In the genomic region with DNA sequence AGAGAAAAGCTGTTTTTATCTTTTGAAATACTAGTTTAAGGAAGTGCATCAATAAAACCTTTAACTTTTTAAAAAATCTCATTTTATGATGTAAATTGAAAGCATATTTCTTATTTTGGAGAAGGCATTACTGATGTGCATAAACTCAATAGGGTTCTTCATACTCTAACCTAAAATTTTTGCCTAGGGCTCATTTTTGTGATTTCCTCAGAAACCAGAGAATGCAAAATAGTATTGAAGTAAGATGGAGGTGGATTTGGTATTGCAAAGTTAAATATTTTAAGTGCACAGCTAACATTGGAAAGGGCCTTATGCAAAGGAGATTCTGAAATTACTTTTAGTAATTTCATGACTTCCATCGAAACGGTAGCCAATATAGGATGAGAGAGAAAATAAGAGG, we compare ENCODE assay signal across 31 cellular contexts.
"Had no signal": no experiment of that assay in that cellular context is flagged by ENCODE, and none has a peak within 500 bp of the region (broad histone marks: within the 10 kb centered on the region; RNA-seq: fewer than 3 reads in every experiment).

No MANE protein-coding gene starts in this region.

- H3K4me3 ChIP-seq: adrenal gland, ascending aorta, body of pancreas, breast epithelium, cardiac muscle cell had no signal

- DNase-seq: activated effector memory CD4-positive, alpha-beta T cell treated with anti-CD3 and anti-CD28 coated beads, Interleukin-2, amount 50 U/mL, for 16 hours; activated effector memory CD4-positive, alpha-beta T cell treated with Interleukin-2 at 50 U/mL for 16 hours; activated gamma-delta T cell; activated gamma-delta T cell treated with Interleukin-2 at 50 U/mL for 16 hours; activated naive CD4-positive, alpha-beta T cell; activated naive CD4-positive, alpha-beta T cell treated with anti-CD3 and anti-CD28 coated beads for 36 hours; activated naive CD4-positive, alpha-beta T cell treated with anti-CD3 and anti-CD28 coated beads, Interleukin-2, amount 10 ng/mL, durations not matched to agents 7 days and 5 days; activated naive CD4-positive, alpha-beta T cell treated with anti-CD3 and anti-CD28 coated beads, Interleukin-2, amount 50 U/mL, for 16 hours; activated naive CD4-positive, alpha-beta T cell treated with Interleukin-2 at 50 U/mL for 16 hours; activated naive CD8-positive, alpha-beta T cell treated with anti-CD3 and anti-CD28 coated beads for 36 hours; activated naive CD8-positive, alpha-beta T cell treated with anti-CD3 and anti-CD28 coated beads, Interleukin-2, amount 10 ng/mL, durations not matched to agents 7 days and 5 days; activated naive CD8-positive, alpha-beta T cell treated with anti-CD3 and anti-CD28 coated beads, Interleukin-2, amount 50 U/mL, for 24 hours; activated T-cell treated with anti-CD3 and anti-CD28 coated beads, Interleukin-2, amount 50 U/mL, for 24 hours; activated T-cell treated with anti-CD3 and anti-CD28 coated beads, Interleukin-2, amount 50 U/mL, for 4 hours; activated T-cell treated with anti-CD3 and anti-CD28 coated beads, Interleukin-2, amount 50 U/mL, for 48 hours; activated T-cell treated with anti-CD3 and anti-CD28 coated beads, Interleukin-2, amount 50 U/mL, for 72 hours; amniotic stem cell; amygdala; anterior cingulate cortex; aorta; brain microvascular endothelial cell; caudate nucleus; central memory CD4-positive, alpha-beta T cell; cerebellar nuclear complex had no signal

- ATAC-seq: activated naive CD4-positive, alpha-beta T cell treated with anti-CD3 and anti-CD28 coated beads, Interleukin-2, amount 50 U/mL, for 72 hours; activated naive CD8-positive, alpha-beta T cell treated with anti-CD3 and anti-CD28 coated beads, Interleukin-2, amount 50 U/mL, for 24 hours; activated T-cell treated with anti-CD3 and anti-CD28 coated beads, Interleukin-2, amount 50 U/mL, for 4 hours; activated T-cell treated with anti-CD3 and anti-CD28 coated beads, Interleukin-2, amount 50 U/mL, for 72 hours; activated T-helper 17 cell treated with anti-CD3 and anti-CD28 coated beads, Interleukin-2, amount 50 U/mL, for 72 hours; body of pancreas had no signal

- H3K4me1 ChIP-seq: ascending aorta, body of pancreas, breast epithelium had no signal

- H3K9me3 ChIP-seq: adrenal gland, ascending aorta, body of pancreas, breast epithelium had no signal

- H3K27me3 ChIP-seq: adrenal gland, ascending aorta, body of pancreas, brain microvascular endothelial cell, breast epithelium, cardiac muscle cell had no signal

- H3K27ac ChIP-seq: adrenal gland, ascending aorta, body of pancreas, brain microvascular endothelial cell, breast epithelium, cardiac muscle cell had no signal

- H3K36me3 ChIP-seq: adrenal gland, ascending aorta, brain microvascular endothelial cell, breast epithelium, cardiac muscle cell had no signal
